Comparison of ENCODE assay signal across 1 cellular context in the genomic region with DNA sequence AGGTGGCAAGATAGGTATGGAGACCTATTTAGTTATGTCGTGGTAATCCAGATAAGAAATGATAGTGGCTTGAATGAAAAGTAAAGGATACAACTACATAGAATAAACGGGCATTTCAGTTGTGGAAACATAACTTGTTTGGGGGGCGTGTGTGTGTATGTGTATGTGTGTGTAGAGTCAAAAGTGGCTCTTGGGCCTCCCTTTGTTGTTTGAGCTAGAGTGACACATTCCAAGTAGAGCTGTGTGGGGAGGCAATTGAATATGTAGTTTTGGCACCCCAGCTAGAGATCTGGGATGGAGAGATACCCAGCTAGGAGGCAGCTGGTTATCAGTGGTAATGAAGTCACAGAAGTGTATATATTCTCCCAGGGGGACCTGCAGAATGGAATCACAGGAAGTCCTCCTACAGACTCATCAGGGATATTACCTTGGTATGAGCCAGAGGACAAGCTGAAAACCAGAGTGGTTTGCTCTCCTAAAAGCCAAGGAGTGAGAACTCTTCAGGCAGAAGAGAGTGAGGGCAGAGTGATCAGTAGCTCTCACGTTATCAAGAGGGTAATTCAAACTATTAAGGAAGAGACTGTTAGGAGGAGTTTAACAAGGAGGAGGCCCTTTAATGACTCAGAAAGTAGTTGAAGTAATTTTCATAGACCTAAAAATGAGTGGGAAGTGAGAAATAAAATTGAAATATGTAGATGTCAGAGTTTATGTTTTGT.
TF ChIP-seq lines count a peak whose summit lies in the region.

No MANE protein-coding gene starts in this region.

TF ChIP-seq in K562, 482 proteins besides CTCF, POLR2A, EP300 and RAD21 (continued from another document):
- TF ChIP-seq MLX (CRISPR knock-in tag; conservative IDR thresholded peaks at IDR 0.05) (no peak), ZEB2 (IDR thresholded peaks at IDR 0.05) (peak; percentile 87; the same call in 1 of the 2 replicates), RBFOX2 (IDR thresholded peaks at IDR 0.05; ENCODE audit: low read depth, low read length) (no peak), ZNF239 (CRISPR knock-in tag; IDR thresholded peaks at IDR 0.05) (no peak), ILK (tag; IDR thresholded peaks at IDR 0.05; ENCODE audit: borderline replicate concordance, low read depth) (no peak), TOE1 (IDR thresholded peaks at IDR 0.05; ENCODE audit: borderline replicate concordance) (0 out of 2 replicates have a peak, but pooled peaks have one; percentile 33), TOE1 (CRISPR knock-in tag; IDR thresholded peaks at IDR 0.05; ENCODE audit: borderline replicate concordance, low read depth) (no peak), MCM3 (IDR thresholded peaks at IDR 0.05) (no peak), FOXM1 (IDR thresholded peaks at IDR 0.05; ENCODE audit: low read depth) (peak; percentile 87), FOXM1 (CRISPR knock-in tag; IDR thresholded peaks at IDR 0.05; ENCODE audit: low read depth) (no peak), NFYB (IDR thresholded peaks at IDR 0.05; ENCODE audit: extremely low read depth, insufficient read length) (no peak), USF1 (CRISPR knock-in tag; IDR thresholded peaks at IDR 0.05) (no peak), TCF7 (IDR thresholded peaks at IDR 0.05; ENCODE audit: borderline replicate concordance) (peak; percentile 78; the same call in 1 of the 2 replicates), ZNF408 (CRISPR knock-in tag; IDR thresholded peaks at IDR 0.05; ENCODE audit: low read depth) (no peak), SMC3 (conservative IDR thresholded peaks at IDR 0.05; ENCODE audit: insufficient read depth, low read depth, low read length) (no peak), ZBTB8A (IDR thresholded peaks at IDR 0.05; ENCODE audit: partially characterized antibody) (no peak), XRCC5 (IDR thresholded peaks at IDR 0.05; ENCODE audit: low read depth, low read length) (no peak), LCOR (CRISPR knock-in tag; IDR thresholded peaks at IDR 0.05) (peak; percentile 97), RBBP5 (IDR thresholded peaks at IDR 0.05; ENCODE audit: borderline replicate concordance, insufficient read depth, low read length, poor library complexity, severe bottlenecking) (no peak), PML (IDR thresholded peaks at IDR 0.05; ENCODE audit: low read length) (peak; percentile 97), POLR2AphosphoS2 (IDR thresholded peaks at IDR 0.05; ENCODE audit: low read length) (no peak), FOXJ2 (tag; IDR thresholded peaks at IDR 0.05) (no peak), EGR1 (conservative IDR thresholded peaks at IDR 0.05) (peak; percentile 41), CBX5 (IDR thresholded peaks at IDR 0.05; ENCODE audit: borderline replicate concordance, low read depth) (0 out of 2 replicates have a peak, but pooled peaks have one; percentile 38), ZNF449 (CRISPR knock-in tag; IDR thresholded peaks at IDR 0.05) (no peak), POLR2G (IDR thresholded peaks at IDR 0.05; ENCODE audit: low read depth, low read length) (no peak), NKRF (IDR thresholded peaks at IDR 0.05; ENCODE audit: borderline replicate concordance) (no peak; the same call in 1 of the 2 replicates), ZNF561 (CRISPR knock-in tag; conservative IDR thresholded peaks at IDR 0.05) (no peak), HMG20A (CRISPR knock-in tag; conservative IDR thresholded peaks at IDR 0.05) (no peak), CBX2 (IDR thresholded peaks at IDR 0.05; ENCODE audit: insufficient read depth, low read length, poor library complexity, severe bottlenecking) (no peak), HSF4 (CRISPR knock-in tag; IDR thresholded peaks at IDR 0.05; ENCODE audit: borderline replicate concordance) (no peak), SMARCA5 (IDR thresholded peaks at IDR 0.05) (peak; percentile 38; the same call in 1 of the 2 replicates), CBFA2T3 (IDR thresholded peaks at IDR 0.05) (peak; percentile 99), PRMT5 (CRISPR knock-in tag; IDR thresholded peaks at IDR 0.05) (no peak), NFE2 (IDR thresholded peaks at IDR 0.05; ENCODE audit: low read depth) (peak; percentile 47; the same call in 1 of the 2 replicates)
- TF ChIP-seq, protein P1, sequence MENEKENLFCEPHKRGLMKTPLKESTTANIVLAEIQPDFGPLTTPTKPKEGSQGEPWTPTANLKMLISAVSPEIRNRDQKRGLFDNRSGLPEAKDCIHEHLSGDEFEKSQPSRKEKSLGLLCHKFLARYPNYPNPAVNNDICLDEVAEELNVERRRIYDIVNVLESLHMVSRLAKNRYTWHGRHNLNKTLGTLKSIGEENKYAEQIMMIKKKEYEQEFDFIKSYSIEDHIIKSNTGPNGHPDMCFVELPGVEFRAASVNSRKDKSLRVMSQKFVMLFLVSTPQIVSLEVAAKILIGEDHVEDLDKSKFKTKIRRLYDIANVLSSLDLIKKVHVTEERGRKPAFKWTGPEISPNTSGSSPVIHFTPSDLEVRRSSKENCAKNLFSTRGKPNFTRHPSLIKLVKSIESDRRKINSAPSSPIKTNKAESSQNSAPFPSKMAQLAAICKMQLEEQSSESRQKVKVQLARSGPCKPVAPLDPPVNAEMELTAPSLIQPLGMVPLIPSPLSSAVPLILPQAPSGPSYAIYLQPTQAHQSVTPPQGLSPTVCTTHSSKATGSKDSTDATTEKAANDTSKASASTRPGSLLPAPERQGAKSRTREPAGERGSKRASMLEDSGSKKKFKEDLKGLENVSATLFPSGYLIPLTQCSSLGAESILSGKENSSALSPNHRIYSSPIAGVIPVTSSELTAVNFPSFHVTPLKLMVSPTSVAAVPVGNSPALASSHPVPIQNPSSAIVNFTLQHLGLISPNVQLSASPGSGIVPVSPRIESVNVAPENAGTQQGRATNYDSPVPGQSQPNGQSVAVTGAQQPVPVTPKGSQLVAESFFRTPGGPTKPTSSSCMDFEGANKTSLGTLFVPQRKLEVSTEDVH (IDR thresholded peaks at IDR 0.05; ENCODE audit: low read depth, partially characterized antibody), result no peak
- TF ChIP-seq, protein P2, sequence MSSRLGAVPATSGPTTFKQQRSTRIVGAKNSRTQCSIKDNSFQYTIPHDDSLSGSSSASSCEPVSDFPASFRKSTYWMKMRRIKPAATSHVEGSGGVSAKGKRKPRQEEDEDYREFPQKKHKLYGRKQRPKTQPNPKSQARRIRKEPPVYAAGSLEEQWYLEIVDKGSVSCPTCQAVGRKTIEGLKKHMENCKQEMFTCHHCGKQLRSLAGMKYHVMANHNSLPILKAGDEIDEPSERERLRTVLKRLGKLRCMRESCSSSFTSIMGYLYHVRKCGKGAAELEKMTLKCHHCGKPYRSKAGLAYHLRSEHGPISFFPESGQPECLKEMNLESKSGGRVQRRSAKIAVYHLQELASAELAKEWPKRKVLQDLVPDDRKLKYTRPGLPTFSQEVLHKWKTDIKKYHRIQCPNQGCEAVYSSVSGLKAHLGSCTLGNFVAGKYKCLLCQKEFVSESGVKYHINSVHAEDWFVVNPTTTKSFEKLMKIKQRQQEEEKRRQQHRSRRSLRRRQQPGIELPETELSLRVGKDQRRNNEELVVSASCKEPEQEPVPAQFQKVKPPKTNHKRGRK (tag; IDR thresholded peaks at IDR 0.05), result no peak
